Comparison of ENCODE assay signal across 11 cellular contexts in the genomic region with DNA sequence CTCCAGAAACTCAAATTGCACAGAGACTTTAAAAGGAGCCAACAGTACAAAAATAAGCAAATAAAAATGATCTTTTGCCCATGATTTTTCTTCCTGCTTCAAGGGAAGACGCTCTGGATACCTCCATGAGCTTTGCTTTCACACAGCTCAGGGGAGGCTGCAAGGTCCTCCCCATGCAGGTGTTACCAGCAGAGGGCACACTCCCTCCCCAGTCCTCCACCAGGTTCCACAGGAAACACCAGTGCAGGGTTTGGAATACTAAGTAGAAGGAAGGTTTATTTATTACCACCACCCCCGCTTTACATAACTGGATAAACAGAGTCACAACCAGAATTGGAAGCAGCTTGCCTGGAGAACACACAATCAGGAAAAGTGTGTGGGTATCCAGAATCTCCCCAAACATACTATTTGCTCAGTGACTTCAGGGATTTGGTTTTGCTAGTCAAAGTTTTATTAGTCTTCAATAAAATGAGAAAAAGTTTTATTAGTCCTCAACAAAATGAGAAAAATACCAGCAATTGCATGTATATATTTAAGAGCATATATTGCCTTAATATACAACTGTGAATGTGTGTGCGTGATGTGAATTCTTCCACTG. TPM values are rescaled to one million over a fixed set of nuclear protein-coding genes. Genes with fewer than 3 reads are reported as not detected.
A peak's percentile ranks its signal among the peaks of the same experiment; 100 is the strongest.
DNase-seq lines count a peak whose midpoint lies in the region; ATAC-seq and TF ChIP-seq lines count a peak whose summit lies in the region.
"Had no signal": no experiment of that assay in that cellular context is flagged by ENCODE, and none has a peak within 500 bp of the region (broad histone marks: within the 10 kb centered on the region; RNA-seq: fewer than 3 reads in every experiment).

No MANE protein-coding gene starts in this region.

- POLR2A ChIA-PET in PC-3 (lab: Charles Lee; ENCODE audit: unreplicated experiment): no interaction called here

- no peaks in the 10 kb centered on the region for H3K9me3 ChIP-seq in PC-3 (ENCODE audit: low read length)
- no peaks in the 10 kb centered on the region for H3K9me3 ChIP-seq in esophagus muscularis mucosa
- H3K9me3 ChIP-seq: heart left ventricle had no signal

- H3K9ac ChIP-seq in PC-3 (ENCODE audit: low read length): no peak overlapping the region

- no peaks in the 10 kb centered on the region for H3K79me2 ChIP-seq in PC-3 (ENCODE audit: low read length)

- no peak for TF ChIP-seq EP300 in esophagus muscularis mucosa (IDR thresholded peaks at IDR 0.05)

- WGBS in esophagus muscularis mucosa: 67% methylated on average over 2 of the region's 3 CpGs

- CTCF ChIA-PET in PC-3 (lab: Charles Lee): no interaction called here

- H3K4me3 ChIP-seq in PC-3 (ENCODE audit: low read length) (no peak overlapping the region), fibroblast of the aortic adventitia (ENCODE audit: low read depth, low read length) (no peak overlapping the region), esophagus muscularis mucosa (no peak overlapping the region)
- H3K4me3 ChIP-seq: heart left ventricle had no signal

- H3F3A ChIP-seq in PC-3 (ENCODE audit: low read length, unreplicated experiment): no peaks in the 10 kb centered on the region

- no peak overlapping the region for H2AFZ ChIP-seq in PC-3 (ENCODE audit: low read length)

- BruUV-seq in PC-3 (replicated peaks; lab: Mats Ljungman, UMichigan): no TSS peak

- ATAC-seq in PC-3 (peak; percentile 56; the same call in 1 of the 2 replicates), HG03280 (IDR thresholded peaks at IDR 0.05; ENCODE audit: unreplicated experiment) (no peak)
- ATAC-seq: heart left ventricle, T-helper 17 cell had no signal

- no peaks in the 10 kb centered on the region for H3K9me2 ChIP-seq in PC-3 (replicated peaks; ENCODE audit: low read length)

- H3K36me3 ChIP-seq in PC-3 (ENCODE audit: low read depth, low read length) (no peaks in the 10 kb centered on the region), esophagus muscularis mucosa (no peaks in the 10 kb centered on the region)
- H3K36me3 ChIP-seq: heart left ventricle had no signal

- H3K4me1 ChIP-seq in PC-3 (ENCODE audit: insufficient read depth, low read length) (peaks cover 33% of the 10 kb centered on the region), esophagus muscularis mucosa (no peaks in the 10 kb centered on the region)
- H3K4me1 ChIP-seq: heart left ventricle had no signal

- intact Hi-C loops in PC-3 (cut with micrococcal nuclease): no loop called here
- intact Hi-C loops in esophagus muscularis mucosa (cut with DNase I): no loop called here

- peak; percentile 66 for TF ChIP-seq CTCF in PC-3 (conservative IDR thresholded peaks at IDR 0.05; ENCODE audit: low read depth, low read length)
- peak; percentile 28 for TF ChIP-seq CTCF in fibroblast of the aortic adventitia (IDR thresholded peaks at IDR 0.05; ENCODE audit: insufficient read depth, low read length)
- TF ChIP-seq CTCF in esophagus muscularis mucosa (IDR thresholded peaks at IDR 0.05): no peak

- H3K27ac ChIP-seq in PC-3 (ENCODE audit: low read length) (no peak overlapping the region), esophagus muscularis mucosa (replicated peaks in 1 of 4) (no peak overlapping the region)
- H3K27ac ChIP-seq: heart left ventricle had no signal

- H4K20me1 ChIP-seq in PC-3 (ENCODE audit: low read length): no peaks in the 10 kb centered on the region

- H3K4me2 ChIP-seq in PC-3 (ENCODE audit: low read length): no peak overlapping the region

- DNase-seq in stimulated activated CD4-positive, alpha-beta T cell treated with anti-CD3 and anti-CD28 coated beads, Interleukin-15, amount 100 ng/mL, for 24 hours: peak; percentile 21
- DNase-seq in stimulated activated CD4-positive, alpha-beta T cell treated with anti-CD3 and anti-CD28 coated beads, Interleukin-4, amount 100 ng/mL, for 4 hours: no peak
- DNase-seq in PC-3: peak; percentile 25
- DNase-seq in fibroblast of the aortic adventitia (ENCODE audit: low read depth): no peak
- no peak for DNase-seq in esophagus muscularis mucosa (ENCODE audit: extremely low spot score)
- no peak for DNase-seq in mesenteric fat pad (ENCODE audit: low spot score)
- no peak for DNase-seq in SW 1271 (lab: John Stamatoyannopoulos, UW)
- DNase-seq: heart left ventricle, retina, T-helper 17 cell had no signal

- no peak for TF ChIP-seq POLR2A in esophagus muscularis mucosa (IDR thresholded peaks at IDR 0.05; ENCODE audit: low read depth)

- H3K27me3 ChIP-seq in PC-3 (ENCODE audit: low read length): no peaks in the 10 kb centered on the region
- H3K27me3 ChIP-seq in esophagus muscularis mucosa: no peaks in the 10 kb centered on the region
- H3K27me3 ChIP-seq: heart left ventricle had no signal

RNA-seq across cellular contexts. Expression of a gene that starts 37.3 kb away (rescaled TPM):
- total RNA-seq in PC-3 (2014; rRNA removed) (not detected in 2 replicates), fibroblast of the aortic adventitia (ENCODE audit: low replicate concordance) (not detected in 2 replicates), esophagus muscularis mucosa (not detected), mesenteric fat pad (not detected)
- total RNA-seq: heart left ventricle, T-helper 17 cell had no signal

Comparison
In these comparisons a context has a peak if more than half of its experiments do, and no peak if none do; other contexts are left out.
1. DNase-seq: peak in stimulated activated CD4-positive, alpha-beta T cell treated with anti-CD3 and anti-CD28 coated beads, Interleukin-15, amount 100 ng/mL, for 24 hours (single experiment) and PC-3 (single experiment); none in stimulated activated CD4-positive, alpha-beta T cell treated with anti-CD3 and anti-CD28 coated beads, Interleukin-4, amount 100 ng/mL, for 4 hours (0 of 2), fibroblast of the aortic adventitia (single experiment), esophagus muscularis mucosa (single experiment), mesenteric fat pad (single experiment) and SW 1271 (0 of 2).
2. CTCF ChIP-seq: peak in PC-3 (single experiment) and fibroblast of the aortic adventitia (single experiment); none in esophagus muscularis mucosa (0 of 3).